32 cellular contexts compared by ENCODE assay signal in genomic region chr10:110661292-110661691, GRCh38.
"Had no signal": no experiment of that assay in that cellular context is flagged by ENCODE, and none has a peak within 500 bp of the region (broad histone marks: within the 10 kb centered on the region; RNA-seq: fewer than 3 reads in every experiment).

No MANE protein-coding gene starts in this region.

- H3K4me1 Mint-ChIP-seq: activated B cell treated with CpG ODN at 0.5 μM for 24 hours; activated T-helper 17 cell treated with anti-CD3 and anti-CD28 coated beads, Interleukin-2, amount 50 U/mL, for 72 hours; central memory CD8-positive, alpha-beta T cell had no signal

- ATAC-seq: activated CD4-positive, CD25-positive, alpha-beta regulatory T cell treated with anti-CD3 and anti-CD28 coated beads, Interleukin-2, amount 50 U/mL, for 24 hours; activated CD8-positive, alpha-beta T cell treated with anti-CD3 and anti-CD28 coated beads for 36 hours; activated T-cell treated with anti-CD3 and anti-CD28 coated beads, Interleukin-2, amount 50 U/mL, for 4 hours; esophagus mucosa; T-cell had no signal

- H3K36me3 ChIP-seq: ascending aorta, breast epithelium, cardiac muscle cell, WERI-Rb-1 had no signal

- H3K27ac Mint-ChIP-seq: activated B cell treated with CpG ODN at 0.5 μM for 24 hours; activated CD8-positive, alpha-beta T cell treated with anti-CD3 and anti-CD28 coated beads for 36 hours; activated naive CD8-positive, alpha-beta T cell; activated T-helper 17 cell treated with anti-CD3 and anti-CD28 coated beads, Interleukin-2, amount 50 U/mL, for 72 hours; brain; dendritic cell treated with granulocyte-macrophage colony-stimulating factor and Interleukin-4, amounts not matched to agents 40 ng/mL and 50 ng/mL, for 4 days; endodermal cell; T-cell; T-helper 1 cell treated with Interleukin-12 subunit alpha and Interleukin-12 subunit beta and Interleukin-4 antibody, amounts not matched to agents 30 μg/mL and 1 μg/mL, for 36 hours; T-helper 2 cell treated with Interferon-gamma antibody and Interleukin-4, amounts not matched to agents 5 μg/mL and 100 μg/mL, for 36 hours had no signal

- H3K27me3 ChIP-seq: ascending aorta, breast epithelium, cardiac muscle cell had no signal

- DNase-seq: activated B cell treated with CpG ODN at 0.5 μM for 24 hours; activated CD4-positive, alpha-beta T cell treated with anti-CD3 and anti-CD28 coated beads for 48 hours; activated CD4-positive, alpha-beta T cell treated with anti-CD3 and anti-CD28 coated beads, Interleukin-2, amount 50 U/mL, for 1 hour; activated CD4-positive, alpha-beta T cell treated with anti-CD3 and anti-CD28 coated beads, Interleukin-2, amount 50 U/mL, for 48 hours; activated CD8-positive, alpha-beta memory T cell treated with anti-CD3 and anti-CD28 coated beads for 24 hours; activated CD8-positive, alpha-beta T cell treated with anti-CD3 and anti-CD28 coated beads for 36 hours; activated effector memory CD4-positive, alpha-beta T cell treated with Interleukin-2 at 50 U/mL for 16 hours; activated gamma-delta T cell treated with Interleukin-2 at 50 U/mL for 16 hours; activated naive CD4-positive, alpha-beta T cell treated with anti-CD3 and anti-CD28 coated beads, Interleukin-2, amount 50 U/mL, for 16 hours; activated naive CD4-positive, alpha-beta T cell treated with Interleukin-2 at 50 U/mL for 16 hours; activated T-cell treated with anti-CD3 and anti-CD28 coated beads, Interleukin-2, amount 50 U/mL, for 4 hours; dorsolateral prefrontal cortex; effector memory CD4-positive, alpha-beta T cell; endodermal cell; foreskin fibroblast; SW 1271; T-cell; T1000; WERI-Rb-1 had no signal

- H3K9me3 ChIP-seq: ascending aorta, breast epithelium had no signal

- H3K4me3 Mint-ChIP-seq: activated B cell treated with CpG ODN at 0.5 μM for 24 hours; activated CD8-positive, alpha-beta T cell treated with anti-CD3 and anti-CD28 coated beads for 36 hours; activated naive CD8-positive, alpha-beta T cell; activated T-cell treated with anti-CD3 and anti-CD28 coated beads, Interleukin-2, amount 50 U/mL, for 4 hours; activated T-helper 17 cell treated with anti-CD3 and anti-CD28 coated beads, Interleukin-2, amount 50 U/mL, for 72 hours; brain; central memory CD8-positive, alpha-beta T cell; dendritic cell treated with granulocyte-macrophage colony-stimulating factor and Interleukin-4, amounts not matched to agents 40 ng/mL and 50 ng/mL, for 4 days; endodermal cell; T-cell; T-helper 1 cell treated with Interleukin-12 subunit alpha and Interleukin-12 subunit beta and Interleukin-4 antibody, amounts not matched to agents 30 μg/mL and 1 μg/mL, for 36 hours; T-helper 2 cell treated with Interferon-gamma antibody and Interleukin-4, amounts not matched to agents 5 μg/mL and 100 μg/mL, for 36 hours had no signal

- H3K27ac ChIP-seq: ascending aorta, breast epithelium, cardiac muscle cell, coronary artery, dorsolateral prefrontal cortex, WERI-Rb-1 had no signal

- H3K36me3 Mint-ChIP-seq: activated naive CD8-positive, alpha-beta T cell; brain; T-cell had no signal

- H3K4me3 ChIP-seq: ascending aorta, breast epithelium, cardiac muscle cell, coronary artery, dorsolateral prefrontal cortex had no signal

- H3K4me1 ChIP-seq: ascending aorta, breast epithelium had no signal
